1 cellular context compared by ENCODE assay signal in genomic region chr5:74233091-74233490, GRCh38.
TF ChIP-seq lines count a peak whose summit lies in the region.

No MANE protein-coding gene starts in this region.

TF ChIP-seq in IMR-90, 13 proteins besides CTCF, POLR2A, EP300 and RAD21 (continued from another document):
- TF ChIP-seq MXI1 (IDR thresholded peaks at IDR 0.05; ENCODE audit: borderline replicate concordance, low read depth, low read length) (no peak), CEBPB (IDR thresholded peaks at IDR 0.05; ENCODE audit: low read depth, low read length) (no peak), CHD1 (IDR thresholded peaks at IDR 0.05; ENCODE audit: low read depth, low read length) (no peak), USF2 (IDR thresholded peaks at IDR 0.05; ENCODE audit: low read depth, low read length) (no peak), RFX5 (IDR thresholded peaks at IDR 0.05; ENCODE audit: low read depth, low read length) (no peak), ELK1 (IDR thresholded peaks at IDR 0.05; ENCODE audit: borderline replicate concordance, low read depth, low read length) (no peak)
TF ChIP-seq in IMR-90: peak in this region for 0.
